Comparison of ENCODE assay signal across 17 cellular contexts in genomic region chr1:165352442-165353293, GRCh38. TPM values are rescaled to one million over a fixed set of nuclear protein-coding genes. Genes with fewer than 3 reads are reported as not detected.
DNase-seq lines count a peak whose midpoint lies in the region; ATAC-seq and TF ChIP-seq lines count a peak whose summit lies in the region.
"Had no signal": no experiment of that assay in that cellular context is flagged by ENCODE, and none has a peak within 500 bp of the region (broad histone marks: within the 10 kb centered on the region; RNA-seq: fewer than 3 reads in every experiment).

No MANE protein-coding gene starts in this region.

- peaks cover 35% of the 10 kb centered on the region for H3K4me1 Mint-ChIP-seq in endothelial cell (ENCODE audit: unreplicated experiment)
- peaks cover 12% of the 10 kb centered on the region for H3K4me1 Mint-ChIP-seq in activated CD4-positive, alpha-beta T cell treated with anti-CD3 and anti-CD28 coated beads for 36 hours

- peak overlapping the region; percentile 0; the same call in 1 of the 2 replicates for H3K4me3 ChIP-seq in HEK293 (ENCODE audit: low read depth, low read length)
- peak overlapping the region; percentile 59 for H3K4me3 ChIP-seq in neural cell (ENCODE audit: low read length)
- H3K4me3 ChIP-seq: ascending aorta, sigmoid colon had no signal

- H3K4me1 ChIP-seq in HEK293 (ENCODE audit: control insufficient read depth, insufficient read depth, low read length), result no peaks in the 10 kb centered on the region

- no peaks in the 10 kb centered on the region for H3K36me3 Mint-ChIP-seq in endothelial cell (ENCODE audit: low read depth, unreplicated experiment)
- no peaks in the 10 kb centered on the region for H3K36me3 Mint-ChIP-seq in activated CD4-positive, alpha-beta T cell treated with anti-CD3 and anti-CD28 coated beads for 36 hours (ENCODE audit: low read depth)
- H3K36me3 Mint-ChIP-seq: CD14-positive monocyte had no signal

- H3K79me2 ChIP-seq in neural cell (replicated peaks; ENCODE audit: insufficient read depth, low read length), result no peaks in the 10 kb centered on the region

- intact Hi-C loops in activated CD4-positive, alpha-beta T cell treated with anti-CD3 and anti-CD28 coated beads for 36 hours (cut with DNase I, micrococcal nuclease), result loop anchor here (5.0 to 10.0 kb wide), 2 partner anchors 115 to 118 kb away; no protein-coding TSS in a partner anchor

- no peaks in the 10 kb centered on the region for H3K9me3 ChIP-seq in HEK293 (ENCODE audit: control insufficient read depth, insufficient read depth, low read depth, low read length)
- no peaks in the 10 kb centered on the region for H3K9me3 ChIP-seq in neural cell (ENCODE audit: low read length)
- H3K9me3 ChIP-seq: ascending aorta, sigmoid colon, stomach had no signal

- H3K9me2 ChIP-seq in neural cell (ENCODE audit: insufficient read depth, low read length), result no peaks in the 10 kb centered on the region

- TF ChIP-seq CTCF in HEK293 (tag by site-specific recombination; IDR thresholded peaks at IDR 0.05) (no peak), endothelial cell (IDR thresholded peaks at IDR 0.05; ENCODE audit: unreplicated experiment) (no peak), neural cell (IDR thresholded peaks at IDR 0.05; ENCODE audit: poor library complexity, severe bottlenecking) (no peak)

- no peak overlapping the region for H2AFZ ChIP-seq in neural cell (ENCODE audit: low read depth, low read length)

- H3K27me3 ChIP-seq in neural cell (ENCODE audit: insufficient read depth, low read depth, low read length), result peaks cover 80% of the 10 kb centered on the region

- TF ChIP-seq RAD21 in neural cell (conservative IDR thresholded peaks at IDR 0.05), result no peak

- peak overlapping the region; percentile 36 for H3K4me2 ChIP-seq in neural cell (ENCODE audit: low read length)

- no peaks in the 10 kb centered on the region for H3K36me3 ChIP-seq in HEK293 (ENCODE audit: control insufficient read depth in 2 of 2, insufficient read depth in 1 of 2, low read length in 2 of 2)
- no peaks in the 10 kb centered on the region for H3K36me3 ChIP-seq in neural cell (ENCODE audit: insufficient read depth, low read length)
- H3K36me3 ChIP-seq: ascending aorta, sigmoid colon, stomach had no signal

- no peak for ATAC-seq in HG02610 (IDR thresholded peaks at IDR 0.05; ENCODE audit: unreplicated experiment)
- ATAC-seq in activated CD4-positive, alpha-beta T cell treated with anti-CD3 and anti-CD28 coated beads for 36 hours, result no peak

- POLR2A ChIA-PET in HEK293 (lab: Yijun Ruan, JAX), result no interaction called here
- POLR2A ChIA-PET in activated CD4-positive, alpha-beta T cell treated with anti-CD3 and anti-CD28 coated beads for 36 hours (lab: Charles Lee), result no interaction called here

- H3K27me3 Mint-ChIP-seq in endothelial cell (ENCODE audit: unreplicated experiment), result peaks cover 34% of the 10 kb centered on the region
- peaks cover 69% of the 10 kb centered on the region for H3K27me3 Mint-ChIP-seq in activated CD4-positive, alpha-beta T cell treated with anti-CD3 and anti-CD28 coated beads for 36 hours

- TF ChIP-seq EP300 in neural cell (conservative IDR thresholded peaks at IDR 0.05; ENCODE audit: poor library complexity, severe bottlenecking), result no peak

- H3K9ac ChIP-seq in neural cell (ENCODE audit: low read length), result no peak overlapping the region

- no peak overlapping the region for H3K27ac Mint-ChIP-seq in endothelial cell (ENCODE audit: unreplicated experiment)
- H3K27ac Mint-ChIP-seq in activated CD4-positive, alpha-beta T cell treated with anti-CD3 and anti-CD28 coated beads for 36 hours, result no peak overlapping the region
- H3K27ac Mint-ChIP-seq: activated B cell treated with CpG ODN at 0.5 μM for 24 hours, CD14-positive monocyte had no signal

- no peak overlapping the region for H3K27ac ChIP-seq in HEK293 (ENCODE audit: extremely low read depth, low read depth, low read length)
- H3K27ac ChIP-seq in neural cell (ENCODE audit: low read length), result no peak overlapping the region
- H3K27ac ChIP-seq: ascending aorta, sigmoid colon, stomach had no signal

- CTCF ChIA-PET in HEK293 (lab: Yijun Ruan, JAX), result interaction anchor here (1.0 to 1.1 kb wide), 2 partner anchors 41 to 49 kb away, joined by 3 to 5 read pairs; no protein-coding TSS in a partner anchor
- CTCF ChIA-PET in activated CD4-positive, alpha-beta T cell treated with anti-CD3 and anti-CD28 coated beads for 36 hours (lab: Charles Lee), result interaction anchor here (0.6 to 7.4 kb wide), 2 partner anchors 15 to 805 kb away, joined by 3 to 56 read pairs; no protein-coding TSS in a partner anchor

- DNase-seq in Daoy (ENCODE audit: low read depth) (peak; percentile 27), endothelial cell (ENCODE audit: low spot score) (peak; percentile 24), iPS-NIHi11 (ENCODE audit: low spot score) (no peak)
- DNase-seq in activated CD4-positive, alpha-beta T cell treated with anti-CD3 and anti-CD28 coated beads for 36 hours, result no peak
- DNase-seq: activated B cell treated with CpG ODN at 0.5 μM for 24 hours; effector CD4-positive, alpha-beta T cell; HCEC 1CT; kidney; sigmoid colon; stomach had no signal

- no peaks in the 10 kb centered on the region for H3F3A ChIP-seq in neural cell (ENCODE audit: insufficient read depth, low read length, poor library complexity, severe bottlenecking)

- peak overlapping the region; percentile 8 for H3K4me3 Mint-ChIP-seq in endothelial cell (ENCODE audit: unreplicated experiment)
- H3K4me3 Mint-ChIP-seq in activated CD4-positive, alpha-beta T cell treated with anti-CD3 and anti-CD28 coated beads for 36 hours, result no peak overlapping the region
- H3K4me3 Mint-ChIP-seq: activated B cell treated with CpG ODN at 0.5 μM for 24 hours had no signal

- no peaks in the 10 kb centered on the region for H3K9me3 Mint-ChIP-seq in endothelial cell (ENCODE audit: unreplicated experiment)
- no peaks in the 10 kb centered on the region for H3K9me3 Mint-ChIP-seq in activated CD4-positive, alpha-beta T cell treated with anti-CD3 and anti-CD28 coated beads for 36 hours (ENCODE audit: low read depth)
- H3K9me3 Mint-ChIP-seq: activated B cell treated with CpG ODN at 0.5 μM for 24 hours had no signal

- H4K20me1 ChIP-seq in neural cell (ENCODE audit: insufficient read depth), result no peaks in the 10 kb centered on the region

TF ChIP-seq in HEK293, 187 proteins besides CTCF, POLR2A, EP300 and RAD21:
- no peak for TF ChIP-seq ZSCAN30 (tag by site-specific recombination; IDR thresholded peaks at IDR 0.05)
- TF ChIP-seq SCRT1 (tag by site-specific recombination; IDR thresholded peaks at IDR 0.05; ENCODE audit: borderline replicate concordance), result no peak
- no peak for TF ChIP-seq ZNF660 (tag by site-specific recombination; IDR thresholded peaks at IDR 0.05)
- TF ChIP-seq TRIM28 (IDR thresholded peaks at IDR 0.05; ENCODE audit: borderline replicate concordance, low read length), result no peak
- no peak for TF ChIP-seq ZNF449 (tag by site-specific recombination; IDR thresholded peaks at IDR 0.05)
- no peak for TF ChIP-seq ZNF391 (tag by site-specific recombination; IDR thresholded peaks at IDR 0.05; ENCODE audit: borderline replicate concordance, low read depth)
- no peak for TF ChIP-seq ZNF335 (tag by site-specific recombination; conservative IDR thresholded peaks at IDR 0.05)
- TF ChIP-seq ZNF747 (tag by site-specific recombination; IDR thresholded peaks at IDR 0.05), result no peak

TF ChIP-seq in neural cell, 6 proteins besides CTCF, POLR2A, EP300 and RAD21:
- no peak for TF ChIP-seq MXI1 (conservative IDR thresholded peaks at IDR 0.05; ENCODE audit: poor library complexity, severe bottlenecking)
- TF ChIP-seq TAF1 (IDR thresholded peaks at IDR 0.05; ENCODE audit: low read depth), result no peak
- TF ChIP-seq EZH2 (IDR thresholded peaks at IDR 0.05; ENCODE audit: borderline replicate concordance, insufficient read depth, low read length, poor library complexity, severe bottlenecking), result peak; percentile 87
- TF ChIP-seq POLR2AphosphoS5 (IDR thresholded peaks at IDR 0.05), result peak; percentile 9
- no peak for TF ChIP-seq SMC3 (conservative IDR thresholded peaks at IDR 0.05; ENCODE audit: poor library complexity)
TF ChIP-seq in neural cell: peak in this region for 2.

RNA-seq across cellular contexts. Expression of gene LMX1A, which starts 3.8 kb away (rescaled TPM):
- total RNA-seq in Daoy (2014; rRNA removed; shearing (Covaris generic)), result not detected in 2 replicates
- total RNA-seq in endothelial cell (ENCODE audit: unreplicated experiment), result not detected
- 0.47 and 0.52 TPM in 2 replicates for polyA plus RNA-seq in neural cell
- 0.69 TPM in 1 of 2 replicates, not detected in the other for polyA minus RNA-seq in neural cell
- total RNA-seq in activated CD4-positive, alpha-beta T cell treated with anti-CD3 and anti-CD28 coated beads for 36 hours, result not detected
- total RNA-seq: activated B cell treated with CpG ODN at 0.5 μM for 24 hours, fibroblast of villous mesenchyme, kidney, MCF 10A, stomach had no signal
- polyA plus RNA-seq: CD14-positive monocyte, stomach had no signal

Comparison
In these comparisons a context has a peak if more than half of its experiments do, and no peak if none do; other contexts are left out.
1. DNase-seq: peak in Daoy (single experiment) and endothelial cell (single experiment); none in iPS-NIHi11 (single experiment) and activated CD4-positive, alpha-beta T cell treated with anti-CD3 and anti-CD28 coated beads for 36 hours (single experiment).